In genomic region chr9:4936823-4937222, GRCh38 we compare ENCODE assay signal across 9 cellular contexts. TPM values are rescaled to one million over a fixed set of nuclear protein-coding genes. Genes with fewer than 3 reads are reported as not detected.
A peak's percentile ranks its signal among the peaks of the same experiment; 100 is the strongest.
DNase-seq lines count a peak whose midpoint lies in the region; ATAC-seq and TF ChIP-seq lines count a peak whose summit lies in the region.
"Had no signal": no experiment of that assay in that cellular context is flagged by ENCODE, and none has a peak within 500 bp of the region (broad histone marks: within the 10 kb centered on the region; RNA-seq: fewer than 3 reads in every experiment).

No MANE protein-coding gene starts in this region.

- H3K36me3 Mint-ChIP-seq in activated CD8-positive, alpha-beta memory T cell treated with anti-CD3 and anti-CD28 coated beads, Interleukin-2, amount 10 ng/mL, durations not matched to agents 7 days and 5 days, result peaks cover 7% of the 10 kb centered on the region

- TF ChIP-seq EP300 in ovary (IDR thresholded peaks at IDR 0.05), result no peak

- CTCF ChIA-PET in activated CD8-positive, alpha-beta memory T cell treated with anti-CD3 and anti-CD28 coated beads, Interleukin-2, amount 10 ng/mL, durations not matched to agents 7 days and 5 days (lab: Charles Lee), result interaction anchor here (0.8 to 1.5 kb wide), 4 partner anchors 8 to 192 kb away, joined by 3 to 4 read pairs (median 4); no protein-coding TSS in a partner anchor

- TF ChIP-seq CTCF in NB4 (IDR thresholded peaks at IDR 0.05; ENCODE audit: low read depth, low read length) (no peak), spleen (IDR thresholded peaks at IDR 0.05 in 8 of 11, conservative IDR thresholded peaks at IDR 0.05 in 3 of 11) (no peak), ovary (IDR thresholded peaks at IDR 0.05) (no peak)

- no peaks in the 10 kb centered on the region for H3K36me3 ChIP-seq in spleen
- no peaks in the 10 kb centered on the region for H3K36me3 ChIP-seq in ovary

- intact Hi-C loops in spleen (cut with DNase I; ENCODE audit: low total_unique reads), result loop anchor here (10.0 kb wide), 1 partner anchor 48 kb away; the partner anchor contains the start of gene JAK2
- intact Hi-C loops in ovary (cut with DNase I), result no loop called here

- H3K27ac ChIP-seq in spleen (peak overlapping the region in 7 of 8 donors; percentile 40 to 87 (median 71)), ovary (no peak overlapping the region)

- H3K27ac Mint-ChIP-seq in activated CD8-positive, alpha-beta memory T cell treated with anti-CD3 and anti-CD28 coated beads, Interleukin-2, amount 10 ng/mL, durations not matched to agents 7 days and 5 days, result peak overlapping the region; percentile 94

- H3K4me3 Mint-ChIP-seq in activated CD8-positive, alpha-beta memory T cell treated with anti-CD3 and anti-CD28 coated beads, Interleukin-2, amount 10 ng/mL, durations not matched to agents 7 days and 5 days, result peak overlapping the region; percentile 57

- TF ChIP-seq POLR2A in NB4 (IDR thresholded peaks at IDR 0.05; ENCODE audit: extremely low read depth, insufficient read length) (no peak), spleen (IDR thresholded peaks at IDR 0.05) (no peak), ovary (IDR thresholded peaks at IDR 0.05) (no peak)

- WGBS in spleen, 5 donors, result 89 to 100% (median 95%) methylated on average over 1 of the region's 1 CpG
- 93 to 99% (median 93%) methylated on average over 1 of the region's 1 CpG for whole genome bisulfite sequencing in ovary, 3 donors

- no peak for DNase-seq in activated CD8-positive, alpha-beta memory T cell treated with anti-CD3 and anti-CD28 coated beads, Interleukin-2, amount 10 ng/mL, durations not matched to agents 7 days and 5 days
- no peak for DNase-seq in activated CD8-positive, alpha-beta memory T cell treated with anti-CD3 and anti-CD28 coated beads, Interleukin-2, amount 50 U/mL, for 4 hours
- DNase-seq in NB4 (ENCODE audit: low read depth) (peak; percentile 39), spleen (no peak), NCI-H82 (lab: John Stamatoyannopoulos, UW) (no peak), AG08395 (ENCODE audit: low spot score) (no peak), ovary (no peak)
- DNase-seq: amniotic stem cell had no signal

- H3K4me3 ChIP-seq in NB4 (ENCODE audit: low read depth, low read length) (no peak overlapping the region), spleen (no peak overlapping the region), ovary (no peak overlapping the region)

- H3K27me3 ChIP-seq in spleen (replicated peaks in 1 of 7), result no peaks in the 10 kb centered on the region
- H3K27me3 ChIP-seq in ovary, result no peaks in the 10 kb centered on the region

- no peaks in the 10 kb centered on the region for H3K27me3 Mint-ChIP-seq in activated CD8-positive, alpha-beta memory T cell treated with anti-CD3 and anti-CD28 coated beads, Interleukin-2, amount 10 ng/mL, durations not matched to agents 7 days and 5 days

- no peaks in the 10 kb centered on the region for H3K9me3 Mint-ChIP-seq in activated CD8-positive, alpha-beta memory T cell treated with anti-CD3 and anti-CD28 coated beads, Interleukin-2, amount 10 ng/mL, durations not matched to agents 7 days and 5 days (ENCODE audit: low read depth)

- H3K4me1 Mint-ChIP-seq in activated CD8-positive, alpha-beta memory T cell treated with anti-CD3 and anti-CD28 coated beads, Interleukin-2, amount 10 ng/mL, durations not matched to agents 7 days and 5 days, result peaks cover 48% of the 10 kb centered on the region

- H3K4me1 ChIP-seq in spleen, result peaks cover 18 to 64% (median 45%) of the 10 kb centered on the region in 6 donors
- H3K4me1 ChIP-seq in ovary (ENCODE audit: insufficient read depth), result peaks cover 12% of the 10 kb centered on the region

- no peaks in the 10 kb centered on the region for H3K9me3 ChIP-seq in spleen
- no peaks in the 10 kb centered on the region for H3K9me3 ChIP-seq in ovary

- no peak for ATAC-seq in activated CD8-positive, alpha-beta memory T cell treated with anti-CD3 and anti-CD28 coated beads, Interleukin-2, amount 10 ng/mL, durations not matched to agents 7 days and 5 days
- ATAC-seq in HG02571 (IDR thresholded peaks at IDR 0.05; ENCODE audit: unreplicated experiment), result peak; percentile 50

RNA-seq across cellular contexts. Expression of gene JAK2, which starts 48.2 kb away (rescaled TPM):
- 10 to 100 TPM; 20.6 to 27.0 TPM for total RNA-seq in activated CD8-positive, alpha-beta memory T cell treated with anti-CD3 and anti-CD28 coated beads, Interleukin-2, amount 10 ng/mL, durations not matched to agents 7 days and 5 days
- 10 to 100 TPM; 40.9 to 61.2 (median 54.6) TPM for total RNA-seq in spleen
- 10 to 100 TPM in 1 of 3 donors, 1 to 10 TPM in 2; 7.1 to 10.1 (median 7.3) TPM for polyA plus RNA-seq in spleen
- 10 to 100 TPM; 14.4 to 31.4 (median 19.8) TPM for total RNA-seq in ovary
- polyA plus RNA-seq in ovary, result 10 to 100 TPM in 1 of 2 donors, 1 to 10 TPM in 1; 8.6 to 15.9 TPM

Comparison
In these comparisons a context has a peak if more than half of its experiments do, and no peak if none do; other contexts are left out.
1. H3K27ac ChIP-seq: peak in spleen (7 of 8); none in ovary (0 of 2).